23 cellular contexts compared by ENCODE assay signal in the genomic region with DNA sequence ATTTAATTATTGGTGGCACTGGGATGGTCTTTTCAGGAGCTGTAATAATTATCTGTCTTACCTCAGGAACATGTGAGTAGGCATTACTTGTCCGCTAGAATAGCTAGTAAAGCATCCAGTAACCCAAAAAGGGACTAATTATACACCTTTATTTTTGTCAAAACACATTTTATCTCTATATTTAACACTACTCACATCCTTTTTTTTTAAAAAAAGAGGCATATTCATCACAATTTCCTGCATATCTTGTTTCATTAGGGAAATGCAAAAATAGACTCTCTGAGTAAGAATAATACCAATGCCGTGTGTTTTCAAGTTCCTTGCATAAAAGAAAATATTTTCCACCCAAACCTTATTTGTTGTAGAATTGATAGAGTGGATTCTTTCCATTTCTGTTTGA.
A peak's percentile ranks its signal among the peaks of the same experiment; 100 is the strongest.
DNase-seq lines count a peak whose midpoint lies in the region; ATAC-seq and TF ChIP-seq lines count a peak whose summit lies in the region.
"Had no signal": no experiment of that assay in that cellular context is flagged by ENCODE, and none has a peak within 500 bp of the region (broad histone marks: within the 10 kb centered on the region; RNA-seq: fewer than 3 reads in every experiment).

No MANE protein-coding gene starts in this region.

- no peaks in the 10 kb centered on the region for H3F3A ChIP-seq in MM.1S (ENCODE audit: insufficient read depth, low read length)

- H3K9me2 ChIP-seq in MM.1S (replicated peaks; ENCODE audit: insufficient read depth, low read length) (no peaks in the 10 kb centered on the region), OCI-LY7 (ENCODE audit: insufficient read depth, low read length) (no peaks in the 10 kb centered on the region)

- H3K79me2 ChIP-seq in MM.1S (ENCODE audit: low read length) (no peaks in the 10 kb centered on the region), OCI-LY7 (ENCODE audit: insufficient read depth, low read depth, low read length) (no peaks in the 10 kb centered on the region)

- H3K9me3 ChIP-seq in MM.1S (replicated peaks; ENCODE audit: insufficient read depth, low read length) = no peaks in the 10 kb centered on the region
- H3K9me3 ChIP-seq in OCI-LY7 (ENCODE audit: low read length) = 0 out of 2 replicates have a peak, but pooled peaks cover 4% of the 10 kb centered on the region
- H3K9me3 ChIP-seq: Caco-2, pancreas, vagina had no signal

- no TSS peak for BruUV-seq in OCI-LY7 (replicated peaks; lab: Mats Ljungman, UMichigan)

- H3K36me3 ChIP-seq in MM.1S (replicated peaks; ENCODE audit: insufficient read depth, low read length) (no peaks in the 10 kb centered on the region), OCI-LY7 (ENCODE audit: insufficient read depth, low read length) (0 out of 2 replicates have a peak, but pooled peaks cover 4% of the 10 kb centered on the region)
- H3K36me3 ChIP-seq: pancreas, vagina had no signal

- H4K20me1 ChIP-seq in MM.1S (ENCODE audit: insufficient read depth, low read length) (no peaks in the 10 kb centered on the region), OCI-LY7 (ENCODE audit: insufficient read depth, low read length) (no peaks in the 10 kb centered on the region)

- intact Hi-C loops in OCI-LY7 (cut with micrococcal nuclease; ENCODE audit: unreplicated experiment) = no loop called here

- CTCF ChIA-PET in OCI-LY7 (lab: Charles Lee; ENCODE audit: unreplicated experiment) = no interaction called here

- H3K4me3 ChIP-seq in MM.1S (ENCODE audit: low read length) (no peak overlapping the region), OCI-LY7 (ENCODE audit: low read depth, low read length, poor library complexity, severe bottlenecking) (no peak overlapping the region)
- H3K4me3 ChIP-seq: pancreas, vagina had no signal

- POLR2A ChIA-PET in OCI-LY7 (lab: Charles Lee) = interaction anchor here (0.6 to 0.7 kb wide), 2 partner anchors 55 to 809 kb away, joined by 3 to 4 read pairs; no protein-coding TSS in a partner anchor

- H3K27me3 Mint-ChIP-seq in osteocyte (ENCODE audit: unreplicated experiment) = no peaks in the 10 kb centered on the region
- H3K27me3 Mint-ChIP-seq: activated CD4-positive, alpha-beta memory T cell treated with anti-CD3 and anti-CD28 coated beads, Interleukin-2, amount 10 ng/mL, durations not matched to agents 7 days and 5 days; memory B cell; naive thymus-derived CD4-positive, alpha-beta T cell; T-helper 17 cell had no signal

- H3K4me1 Mint-ChIP-seq in osteocyte (ENCODE audit: unreplicated experiment) = peaks cover 8% of the 10 kb centered on the region
- H3K4me1 Mint-ChIP-seq: activated CD4-positive, alpha-beta memory T cell treated with anti-CD3 and anti-CD28 coated beads, Interleukin-2, amount 10 ng/mL, durations not matched to agents 7 days and 5 days; WTC11 had no signal

- H3K27ac Mint-ChIP-seq in osteocyte (ENCODE audit: unreplicated experiment) = peak overlapping the region; percentile 54
- H3K27ac Mint-ChIP-seq: activated CD4-positive, alpha-beta memory T cell treated with anti-CD3 and anti-CD28 coated beads, Interleukin-2, amount 10 ng/mL, durations not matched to agents 7 days and 5 days; activated naive CD4-positive, alpha-beta T cell treated with anti-CD3 and anti-CD28 coated beads, Interleukin-2, amount 50 U/mL, for 72 hours; memory B cell; naive thymus-derived CD4-positive, alpha-beta T cell; T-helper 17 cell; WTC11 had no signal

- H2AFZ ChIP-seq in MM.1S (ENCODE audit: low read length) (no peak overlapping the region), OCI-LY7 (ENCODE audit: low read length) (no peak overlapping the region)

- TF ChIP-seq CTCF in MM.1S (IDR thresholded peaks at IDR 0.05; ENCODE audit: low read length) (no peak), osteocyte (IDR thresholded peaks at IDR 0.05) (no peak), OCI-LY7 (conservative IDR thresholded peaks at IDR 0.05; ENCODE audit: low read length) (no peak)

- ATAC-seq in GM18498 (IDR thresholded peaks at IDR 0.05; ENCODE audit: unreplicated experiment) = peak; percentile 51
- ATAC-seq in GM21390 (IDR thresholded peaks at IDR 0.05; ENCODE audit: unreplicated experiment) = peak; percentile 64
- ATAC-seq in left lobe of liver = no peak
- ATAC-seq in HG03520 (IDR thresholded peaks at IDR 0.05; ENCODE audit: unreplicated experiment) = no peak
- ATAC-seq: activated naive CD4-positive, alpha-beta T cell treated with anti-CD3 and anti-CD28 coated beads, Interleukin-2, amount 50 U/mL, for 72 hours; activated T-cell treated with anti-CD3 and anti-CD28 coated beads, Interleukin-2, amount 50 U/mL, for 4 hours; naive thymus-derived CD4-positive, alpha-beta T cell; pancreas; T-helper 17 cell; WTC11 had no signal

- H3K27ac ChIP-seq in MM.1S (ENCODE audit: low read length) (peak overlapping the region; percentile 29; the same call in 1 of the 2 replicates), OCI-LY7 (ENCODE audit: low read depth, low read length, poor library complexity, severe bottlenecking) (no peak overlapping the region)
- H3K27ac ChIP-seq: pancreas, vagina had no signal

- H3K4me3 Mint-ChIP-seq in osteocyte (ENCODE audit: unreplicated experiment) = no peak overlapping the region
- H3K4me3 Mint-ChIP-seq: activated CD4-positive, alpha-beta memory T cell treated with anti-CD3 and anti-CD28 coated beads, Interleukin-2, amount 10 ng/mL, durations not matched to agents 7 days and 5 days; activated T-cell treated with anti-CD3 and anti-CD28 coated beads, Interleukin-2, amount 50 U/mL, for 4 hours; memory B cell; naive thymus-derived CD4-positive, alpha-beta T cell; T-helper 17 cell; WTC11 had no signal

- peaks cover 6% of the 10 kb centered on the region for H3K4me1 ChIP-seq in MM.1S (ENCODE audit: low read length)
- no peaks in the 10 kb centered on the region for H3K4me1 ChIP-seq in OCI-LY7 (ENCODE audit: insufficient read depth, low read length, poor library complexity, severe bottlenecking)
- H3K4me1 ChIP-seq: Caco-2, pancreas, vagina had no signal

- peaks cover 6% of the 10 kb centered on the region for H3K36me3 Mint-ChIP-seq in osteocyte (ENCODE audit: unreplicated experiment)

- DNase-seq in MM.1S (peak; percentile 27), osteocyte (ENCODE audit: extremely low spot score, unreplicated experiment) (no peak), OCI-LY7 (ENCODE audit: low spot score) (no peak), left lobe of liver (ENCODE audit: low spot score) (no peak)
- DNase-seq: activated CD4-positive, alpha-beta memory T cell treated with anti-CD3 and anti-CD28 coated beads, Interleukin-2, amount 10 ng/mL, durations not matched to agents 7 days and 5 days; activated T-cell treated with anti-CD3 and anti-CD28 coated beads, Interleukin-2, amount 50 U/mL, for 4 hours; Caco-2; hypothalamus; kidney; naive thymus-derived CD4-positive, alpha-beta T cell; NCI-H2081; NCI-H446 treated with DMSO at 0.1 percent for 48 hours; pancreas; Right ventricle myocardium superior; stimulated activated CD4-positive, alpha-beta T cell treated with anti-CD3 and anti-CD28 coated beads, Interleukin-2, amount 100 ng/mL, for 48 hours; T-helper 17 cell had no signal

- no peaks in the 10 kb centered on the region for H3K9me3 Mint-ChIP-seq in osteocyte (ENCODE audit: unreplicated experiment)

- H3K4me2 ChIP-seq in MM.1S (ENCODE audit: low read depth, low read length) (peak overlapping the region; percentile 44; the same call in 1 of the 2 replicates), OCI-LY7 (ENCODE audit: low read length) (no peak overlapping the region)

- H3K9ac ChIP-seq in MM.1S (ENCODE audit: low read length) = no peak overlapping the region

- H3K27me3 ChIP-seq in MM.1S (replicated peaks; ENCODE audit: insufficient read depth, low read length) = no peaks in the 10 kb centered on the region
- H3K27me3 ChIP-seq: pancreas, vagina had no signal

Comparison
In these comparisons a context has a peak if more than half of its experiments do, and no peak if none do; other contexts are left out.
1. ATAC-seq: peak in GM18498 (single experiment) and GM21390 (single experiment); none in left lobe of liver (single experiment) and HG03520 (single experiment).